Comparison of ENCODE assay signal across 1 cellular context in genomic region chr14:37172024-37172869, GRCh38.
A peak's percentile ranks its signal among the peaks of the same experiment; 100 is the strongest.
TF ChIP-seq lines count a peak whose summit lies in the region.

Gene SLC25A21 (minus strand): TSS chr14:37172606.

TF ChIP-seq in HepG2, 621 proteins besides CTCF, POLR2A, EP300 and RAD21 (continued from another document and continues in another):
- TF ChIP-seq IKZF4 (CRISPR knock-in tag; IDR thresholded peaks at IDR 0.05; ENCODE audit: borderline replicate concordance, low read depth, not compliant biosample characterization) (peak; percentile 95), POLR2AphosphoS2 (IDR thresholded peaks at IDR 0.05; ENCODE audit: low read depth, low read length) (no peak), AKAP8 (CRISPR knock-in tag; IDR thresholded peaks at IDR 0.05) (0 out of 2 replicates have a peak, but pooled peaks have one; percentile 34), CHD2 (IDR thresholded peaks at IDR 0.05; ENCODE audit: low read depth, low read length) (peak; percentile 86), ZNF615 (CRISPR knock-in tag; IDR thresholded peaks at IDR 0.05; ENCODE audit: borderline replicate concordance) (peak; percentile 98), SIX1 (CRISPR knock-in tag; IDR thresholded peaks at IDR 0.05; ENCODE audit: borderline replicate concordance) (peak; percentile 78), KDM1A (CRISPR knock-in tag; IDR thresholded peaks at IDR 0.05) (peak; percentile 26; the same call in 1 of the 2 replicates), MIER2 (CRISPR knock-in tag; IDR thresholded peaks at IDR 0.05) (peak; percentile 85), ZNF713 (CRISPR knock-in tag; IDR thresholded peaks at IDR 0.05) (peak; percentile 99), ZNF709 (CRISPR knock-in tag; IDR thresholded peaks at IDR 0.05) (peak; percentile 100), ZNF292 (CRISPR knock-in tag; IDR thresholded peaks at IDR 0.05; ENCODE audit: borderline replicate concordance, low read depth) (peak; percentile 100), IRF2 (CRISPR knock-in tag; IDR thresholded peaks at IDR 0.05) (peak; percentile 97), NR2C2 (CRISPR knock-in tag; IDR thresholded peaks at IDR 0.05; ENCODE audit: borderline replicate concordance) (peak; percentile 83), TBX2 (CRISPR knock-in tag; IDR thresholded peaks at IDR 0.05; ENCODE audit: borderline replicate concordance) (peak; percentile 97), ZNF281 (CRISPR knock-in tag; IDR thresholded peaks at IDR 0.05; ENCODE audit: borderline replicate concordance) (peak; percentile 8; the same call in 1 of the 2 replicates), NFE2L2 (IDR thresholded peaks at IDR 0.05; ENCODE audit: low read length) (no peak), ZNF18 (CRISPR knock-in tag; IDR thresholded peaks at IDR 0.05; ENCODE audit: insufficient replicate concordance) (peak; percentile 98), STAT5B (CRISPR knock-in tag; IDR thresholded peaks at IDR 0.05) (peak; percentile 76; the same call in 1 of the 2 replicates), PCBP1 (IDR thresholded peaks at IDR 0.05; ENCODE audit: borderline replicate concordance, low read depth, low read length) (peak; percentile 89), ZNF296 (CRISPR knock-in tag; conservative IDR thresholded peaks at IDR 0.05) (peak; percentile 96), XBP1 (CRISPR knock-in tag; IDR thresholded peaks at IDR 0.05) (peak; percentile 42), SRSF4 (IDR thresholded peaks at IDR 0.05; ENCODE audit: low read depth, low read length, poor library complexity, severe bottlenecking) (no peak), ZNF329 (CRISPR knock-in tag; IDR thresholded peaks at IDR 0.05; ENCODE audit: low read depth) (peak; percentile 89), ARNT2 (CRISPR knock-in tag; IDR thresholded peaks at IDR 0.05; ENCODE audit: low read depth) (peak; percentile 97), CCDC6 (CRISPR knock-in tag; IDR thresholded peaks at IDR 0.05) (peak; percentile 97), STAG1 (CRISPR knock-in tag; IDR thresholded peaks at IDR 0.05) (peak; percentile 21; the same call in 1 of the 2 replicates), ZNF24 (IDR thresholded peaks at IDR 0.05) (0 out of 2 replicates have a peak, but pooled peaks have one; percentile 4), ZNF563 (CRISPR knock-in tag; IDR thresholded peaks at IDR 0.05) (peak; percentile 99), ZNF17 (CRISPR knock-in tag; IDR thresholded peaks at IDR 0.05) (no peak), ARNT (IDR thresholded peaks at IDR 0.05) (no peak), SRY (CRISPR knock-in tag; IDR thresholded peaks at IDR 0.05) (peak; percentile 100), NR1H2 (CRISPR knock-in tag; IDR thresholded peaks at IDR 0.05; ENCODE audit: borderline replicate concordance, low read depth) (peak; percentile 96), TBP (CRISPR knock-in tag; IDR thresholded peaks at IDR 0.05) (0 out of 2 replicates have a peak, but pooled peaks have one; percentile 82), ZSCAN25 (CRISPR knock-in tag; IDR thresholded peaks at IDR 0.05) (peak; percentile 90), ZNF543 (CRISPR knock-in tag; IDR thresholded peaks at IDR 0.05) (peak; percentile 99), ZNF382 (CRISPR knock-in tag; IDR thresholded peaks at IDR 0.05; ENCODE audit: borderline replicate concordance) (no peak), ZNF75D (CRISPR knock-in tag; IDR thresholded peaks at IDR 0.05; ENCODE audit: borderline replicate concordance) (peak; percentile 94; the same call in 1 of the 2 replicates), TOPORS (CRISPR knock-in tag; IDR thresholded peaks at IDR 0.05) (peak; percentile 96), JUND (CRISPR knock-in tag; IDR thresholded peaks at IDR 0.05) (peak; percentile 75; the same call in 1 of the 2 replicates), EZH2 (conservative IDR thresholded peaks at IDR 0.05; ENCODE audit: low read depth, low read length) (no peak; the same call in 1 of the 2 replicates)
- TF ChIP-seq, protein P1, sequence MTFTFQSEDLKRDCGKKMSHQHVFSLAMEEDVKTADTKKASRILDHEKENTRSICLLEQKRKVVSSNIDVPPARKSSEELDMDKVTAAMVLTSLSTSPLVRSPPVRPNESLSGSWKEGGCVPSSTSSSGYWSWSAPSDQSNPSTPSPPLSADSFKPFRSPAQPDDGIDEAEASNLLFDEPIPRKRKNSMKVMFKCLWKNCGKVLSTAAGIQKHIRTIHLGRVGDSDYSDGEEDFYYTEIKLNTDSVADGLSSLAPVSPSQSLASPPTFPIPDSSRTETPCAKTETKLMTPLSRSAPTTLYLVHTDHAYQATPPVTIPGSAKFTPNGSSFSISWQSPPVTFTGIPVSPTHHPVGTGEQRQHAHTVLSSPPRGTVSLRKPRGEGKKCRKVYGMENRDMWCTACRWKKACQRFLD (CRISPR knock-in tag; IDR thresholded peaks at IDR 0.05; ENCODE audit: borderline replicate concordance), result peak; percentile 100
- TF ChIP-seq, protein P2, sequence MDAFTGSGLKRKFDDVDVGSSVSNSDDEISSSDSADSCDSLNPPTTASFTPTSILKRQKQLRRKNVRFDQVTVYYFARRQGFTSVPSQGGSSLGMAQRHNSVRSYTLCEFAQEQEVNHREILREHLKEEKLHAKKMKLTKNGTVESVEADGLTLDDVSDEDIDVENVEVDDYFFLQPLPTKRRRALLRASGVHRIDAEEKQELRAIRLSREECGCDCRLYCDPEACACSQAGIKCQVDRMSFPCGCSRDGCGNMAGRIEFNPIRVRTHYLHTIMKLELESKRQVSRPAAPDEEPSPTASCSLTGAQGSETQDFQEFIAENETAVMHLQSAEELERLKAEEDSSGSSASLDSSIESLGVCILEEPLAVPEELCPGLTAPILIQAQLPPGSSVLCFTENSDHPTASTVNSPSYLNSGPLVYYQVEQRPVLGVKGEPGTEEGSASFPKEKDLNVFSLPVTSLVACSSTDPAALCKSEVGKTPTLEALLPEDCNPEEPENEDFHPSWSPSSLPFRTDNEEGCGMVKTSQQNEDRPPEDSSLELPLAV (CRISPR knock-in tag; conservative IDR thresholded peaks at IDR 0.05; ENCODE audit: low read depth), result no peak; the same call in 1 of the 2 replicates
- TF ChIP-seq, protein P3, sequence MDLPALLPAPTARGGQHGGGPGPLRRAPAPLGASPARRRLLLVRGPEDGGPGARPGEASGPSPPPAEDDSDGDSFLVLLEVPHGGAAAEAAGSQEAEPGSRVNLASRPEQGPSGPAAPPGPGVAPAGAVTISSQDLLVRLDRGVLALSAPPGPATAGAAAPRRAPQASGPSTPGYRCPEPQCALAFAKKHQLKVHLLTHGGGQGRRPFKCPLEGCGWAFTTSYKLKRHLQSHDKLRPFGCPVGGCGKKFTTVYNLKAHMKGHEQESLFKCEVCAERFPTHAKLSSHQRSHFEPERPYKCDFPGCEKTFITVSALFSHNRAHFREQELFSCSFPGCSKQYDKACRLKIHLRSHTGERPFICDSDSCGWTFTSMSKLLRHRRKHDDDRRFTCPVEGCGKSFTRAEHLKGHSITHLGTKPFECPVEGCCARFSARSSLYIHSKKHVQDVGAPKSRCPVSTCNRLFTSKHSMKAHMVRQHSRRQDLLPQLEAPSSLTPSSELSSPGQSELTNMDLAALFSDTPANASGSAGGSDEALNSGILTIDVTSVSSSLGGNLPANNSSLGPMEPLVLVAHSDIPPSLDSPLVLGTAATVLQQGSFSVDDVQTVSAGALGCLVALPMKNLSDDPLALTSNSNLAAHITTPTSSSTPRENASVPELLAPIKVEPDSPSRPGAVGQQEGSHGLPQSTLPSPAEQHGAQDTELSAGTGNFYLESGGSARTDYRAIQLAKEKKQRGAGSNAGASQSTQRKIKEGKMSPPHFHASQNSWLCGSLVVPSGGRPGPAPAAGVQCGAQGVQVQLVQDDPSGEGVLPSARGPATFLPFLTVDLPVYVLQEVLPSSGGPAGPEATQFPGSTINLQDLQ (CRISPR knock-in tag; IDR thresholded peaks at IDR 0.05), result peak; percentile 96; the same call in 1 of the 2 replicates
- TF ChIP-seq, protein P4, sequence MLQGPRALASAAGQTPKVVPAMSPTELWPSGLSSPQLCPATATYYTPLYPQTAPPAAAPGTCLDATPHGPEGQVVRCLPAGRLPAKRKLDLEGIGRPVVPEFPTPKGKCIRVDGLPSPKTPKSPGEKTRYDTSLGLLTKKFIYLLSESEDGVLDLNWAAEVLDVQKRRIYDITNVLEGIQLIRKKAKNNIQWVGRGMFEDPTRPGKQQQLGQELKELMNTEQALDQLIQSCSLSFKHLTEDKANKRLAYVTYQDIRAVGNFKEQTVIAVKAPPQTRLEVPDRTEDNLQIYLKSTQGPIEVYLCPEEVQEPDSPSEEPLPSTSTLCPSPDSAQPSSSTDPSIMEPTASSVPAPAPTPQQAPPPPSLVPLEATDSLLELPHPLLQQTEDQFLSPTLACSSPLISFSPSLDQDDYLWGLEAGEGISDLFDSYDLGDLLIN (CRISPR knock-in tag; IDR thresholded peaks at IDR 0.05; ENCODE audit: borderline replicate concordance), result peak; percentile 77; the same call in 1 of the 2 replicates
- TF ChIP-seq, protein P5, sequence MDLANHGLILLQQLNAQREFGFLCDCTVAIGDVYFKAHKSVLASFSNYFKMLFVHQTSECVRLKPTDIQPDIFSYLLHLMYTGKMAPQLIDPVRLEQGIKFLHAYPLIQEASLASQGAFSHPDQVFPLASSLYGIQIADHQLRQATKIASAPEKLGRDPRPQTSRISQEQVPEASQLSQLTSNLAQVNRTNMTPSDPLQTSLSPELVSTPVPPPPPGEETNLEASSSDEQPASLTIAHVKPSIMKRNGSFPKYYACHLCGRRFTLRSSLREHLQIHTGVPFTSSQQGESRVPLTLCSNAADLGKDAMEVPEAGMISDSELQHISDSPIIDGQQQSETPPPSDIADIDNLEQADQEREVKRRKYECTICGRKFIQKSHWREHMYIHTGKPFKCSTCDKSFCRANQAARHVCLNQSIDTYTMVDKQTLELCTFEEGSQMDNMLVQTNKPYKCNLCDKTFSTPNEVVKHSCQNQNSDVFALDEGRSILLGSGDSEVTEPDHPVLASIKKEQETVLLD (CRISPR knock-in tag; IDR thresholded peaks at IDR 0.05; ENCODE audit: low read depth), result peak; percentile 81
- TF ChIP-seq, protein P6, sequence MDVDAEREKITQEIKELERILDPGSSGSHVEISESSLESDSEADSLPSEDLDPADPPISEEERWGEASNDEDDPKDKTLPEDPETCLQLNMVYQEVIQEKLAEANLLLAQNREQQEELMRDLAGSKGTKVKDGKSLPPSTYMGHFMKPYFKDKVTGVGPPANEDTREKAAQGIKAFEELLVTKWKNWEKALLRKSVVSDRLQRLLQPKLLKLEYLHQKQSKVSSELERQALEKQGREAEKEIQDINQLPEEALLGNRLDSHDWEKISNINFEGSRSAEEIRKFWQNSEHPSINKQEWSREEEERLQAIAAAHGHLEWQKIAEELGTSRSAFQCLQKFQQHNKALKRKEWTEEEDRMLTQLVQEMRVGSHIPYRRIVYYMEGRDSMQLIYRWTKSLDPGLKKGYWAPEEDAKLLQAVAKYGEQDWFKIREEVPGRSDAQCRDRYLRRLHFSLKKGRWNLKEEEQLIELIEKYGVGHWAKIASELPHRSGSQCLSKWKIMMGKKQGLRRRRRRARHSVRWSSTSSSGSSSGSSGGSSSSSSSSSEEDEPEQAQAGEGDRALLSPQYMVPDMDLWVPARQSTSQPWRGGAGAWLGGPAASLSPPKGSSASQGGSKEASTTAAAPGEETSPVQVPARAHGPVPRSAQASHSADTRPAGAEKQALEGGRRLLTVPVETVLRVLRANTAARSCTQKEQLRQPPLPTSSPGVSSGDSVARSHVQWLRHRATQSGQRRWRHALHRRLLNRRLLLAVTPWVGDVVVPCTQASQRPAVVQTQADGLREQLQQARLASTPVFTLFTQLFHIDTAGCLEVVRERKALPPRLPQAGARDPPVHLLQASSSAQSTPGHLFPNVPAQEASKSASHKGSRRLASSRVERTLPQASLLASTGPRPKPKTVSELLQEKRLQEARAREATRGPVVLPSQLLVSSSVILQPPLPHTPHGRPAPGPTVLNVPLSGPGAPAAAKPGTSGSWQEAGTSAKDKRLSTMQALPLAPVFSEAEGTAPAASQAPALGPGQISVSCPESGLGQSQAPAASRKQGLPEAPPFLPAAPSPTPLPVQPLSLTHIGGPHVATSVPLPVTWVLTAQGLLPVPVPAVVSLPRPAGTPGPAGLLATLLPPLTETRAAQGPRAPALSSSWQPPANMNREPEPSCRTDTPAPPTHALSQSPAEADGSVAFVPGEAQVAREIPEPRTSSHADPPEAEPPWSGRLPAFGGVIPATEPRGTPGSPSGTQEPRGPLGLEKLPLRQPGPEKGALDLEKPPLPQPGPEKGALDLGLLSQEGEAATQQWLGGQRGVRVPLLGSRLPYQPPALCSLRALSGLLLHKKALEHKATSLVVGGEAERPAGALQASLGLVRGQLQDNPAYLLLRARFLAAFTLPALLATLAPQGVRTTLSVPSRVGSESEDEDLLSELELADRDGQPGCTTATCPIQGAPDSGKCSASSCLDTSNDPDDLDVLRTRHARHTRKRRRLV (CRISPR knock-in tag; IDR thresholded peaks at IDR 0.05), result peak; percentile 98
